In the genomic region with DNA sequence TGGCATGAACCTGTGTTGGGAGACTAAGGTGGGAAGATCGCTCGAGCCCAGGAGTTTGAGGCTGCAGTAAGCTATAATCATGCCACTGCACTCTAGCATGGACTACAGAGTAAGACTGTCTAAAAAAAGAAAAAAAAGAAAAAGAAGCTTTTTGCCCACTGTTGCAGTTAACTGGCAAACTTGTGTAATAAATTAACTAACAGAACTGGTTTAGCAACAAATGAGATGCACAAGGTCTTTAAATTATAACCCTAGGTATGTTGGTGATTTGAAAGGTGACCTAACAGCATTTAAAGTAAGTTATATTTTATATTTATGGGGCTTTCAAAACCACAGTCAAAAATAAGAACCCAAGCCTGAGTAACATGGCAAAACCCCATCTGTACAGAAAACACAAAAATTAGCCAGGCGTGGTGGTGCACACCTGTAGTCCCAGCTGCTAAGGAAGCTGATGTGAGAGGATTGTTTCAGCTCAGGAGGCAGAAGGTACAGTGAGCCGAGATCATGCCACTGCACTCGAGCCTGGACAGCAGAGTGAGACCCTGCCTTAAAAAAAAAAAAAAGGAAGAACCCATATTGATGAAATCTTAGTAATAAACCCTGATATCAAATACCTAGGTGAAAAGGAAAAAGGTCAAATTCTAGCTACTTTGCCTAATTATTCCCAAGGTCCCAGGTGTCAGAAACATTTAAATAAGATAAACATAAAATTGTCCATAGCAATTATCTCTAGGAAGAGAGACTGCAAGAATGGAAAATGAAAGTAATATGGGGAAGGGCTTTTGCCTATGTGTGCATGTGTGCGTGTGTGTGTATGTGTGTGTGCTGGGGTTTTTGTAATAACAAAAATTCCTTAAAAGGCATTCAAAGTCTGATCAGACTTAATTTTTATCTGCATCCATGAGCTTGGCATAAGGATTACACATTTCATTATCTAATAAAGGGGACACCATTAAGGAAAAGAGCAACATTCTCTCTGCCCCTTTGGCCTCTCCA, we compare ENCODE assay signal across 2 cellular contexts.
TF ChIP-seq lines count a peak whose summit lies in the region.

No MANE protein-coding gene starts in this region.

TF ChIP-seq in SK-N-SH, 30 proteins besides CTCF, POLR2A, EP300 and RAD21 (continued from another document):
- TF ChIP-seq, protein P1, sequence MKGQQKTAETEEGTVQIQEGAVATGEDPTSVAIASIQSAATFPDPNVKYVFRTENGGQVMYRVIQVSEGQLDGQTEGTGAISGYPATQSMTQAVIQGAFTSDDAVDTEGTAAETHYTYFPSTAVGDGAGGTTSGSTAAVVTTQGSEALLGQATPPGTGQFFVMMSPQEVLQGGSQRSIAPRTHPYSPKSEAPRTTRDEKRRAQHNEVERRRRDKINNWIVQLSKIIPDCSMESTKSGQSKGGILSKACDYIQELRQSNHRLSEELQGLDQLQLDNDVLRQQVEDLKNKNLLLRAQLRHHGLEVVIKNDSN (IDR thresholded peaks at IDR 0.05; ENCODE audit: borderline replicate concordance, low read depth), result no peak
- TF ChIP-seq MXI1 (IDR thresholded peaks at IDR 0.05; ENCODE audit: low read depth, low read length), result no peak
- TF ChIP-seq TAF1 (IDR thresholded peaks at IDR 0.05; ENCODE audit: borderline replicate concordance, low read depth, low read length), result no peak

TF ChIP-seq in SK-N-SH treated with all-trans-retinoic acid at 6 μM for 48 hours, 23 proteins besides CTCF, POLR2A, EP300 and RAD21 (continued from another document):
- TF ChIP-seq, protein P2, sequence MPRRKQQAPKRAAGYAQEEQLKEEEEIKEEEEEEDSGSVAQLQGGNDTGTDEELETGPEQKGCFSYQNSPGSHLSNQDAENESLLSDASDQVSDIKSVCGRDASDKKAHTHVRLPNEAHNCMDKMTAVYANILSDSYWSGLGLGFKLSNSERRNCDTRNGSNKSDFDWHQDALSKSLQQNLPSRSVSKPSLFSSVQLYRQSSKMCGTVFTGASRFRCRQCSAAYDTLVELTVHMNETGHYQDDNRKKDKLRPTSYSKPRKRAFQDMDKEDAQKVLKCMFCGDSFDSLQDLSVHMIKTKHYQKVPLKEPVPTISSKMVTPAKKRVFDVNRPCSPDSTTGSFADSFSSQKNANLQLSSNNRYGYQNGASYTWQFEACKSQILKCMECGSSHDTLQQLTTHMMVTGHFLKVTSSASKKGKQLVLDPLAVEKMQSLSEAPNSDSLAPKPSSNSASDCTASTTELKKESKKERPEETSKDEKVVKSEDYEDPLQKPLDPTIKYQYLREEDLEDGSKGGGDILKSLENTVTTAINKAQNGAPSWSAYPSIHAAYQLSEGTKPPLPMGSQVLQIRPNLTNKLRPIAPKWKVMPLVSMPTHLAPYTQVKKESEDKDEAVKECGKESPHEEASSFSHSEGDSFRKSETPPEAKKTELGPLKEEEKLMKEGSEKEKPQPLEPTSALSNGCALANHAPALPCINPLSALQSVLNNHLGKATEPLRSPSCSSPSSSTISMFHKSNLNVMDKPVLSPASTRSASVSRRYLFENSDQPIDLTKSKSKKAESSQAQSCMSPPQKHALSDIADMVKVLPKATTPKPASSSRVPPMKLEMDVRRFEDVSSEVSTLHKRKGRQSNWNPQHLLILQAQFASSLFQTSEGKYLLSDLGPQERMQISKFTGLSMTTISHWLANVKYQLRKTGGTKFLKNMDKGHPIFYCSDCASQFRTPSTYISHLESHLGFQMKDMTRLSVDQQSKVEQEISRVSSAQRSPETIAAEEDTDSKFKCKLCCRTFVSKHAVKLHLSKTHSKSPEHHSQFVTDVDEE (CRISPR knock-in tag; IDR thresholded peaks at IDR 0.05), result no peak
- TF ChIP-seq ISL1 (CRISPR knock-in tag; IDR thresholded peaks at IDR 0.05) (no peak), RARB (CRISPR knock-in tag; IDR thresholded peaks at IDR 0.05) (no peak), BACH2 (CRISPR knock-in tag; IDR thresholded peaks at IDR 0.05; ENCODE audit: borderline replicate concordance) (no peak), TOX (CRISPR knock-in tag; IDR thresholded peaks at IDR 0.05; ENCODE audit: borderline replicate concordance) (no peak), ZNF565 (CRISPR knock-in tag; conservative IDR thresholded peaks at IDR 0.05; ENCODE audit: low read depth) (no peak), ZNF8 (CRISPR knock-in tag; IDR thresholded peaks at IDR 0.05) (no peak), ARNTL (CRISPR knock-in tag; IDR thresholded peaks at IDR 0.05; ENCODE audit: borderline replicate concordance, low read depth) (no peak), ZFP30 (CRISPR knock-in tag; IDR thresholded peaks at IDR 0.05) (no peak)
- TF ChIP-seq, protein P3, sequence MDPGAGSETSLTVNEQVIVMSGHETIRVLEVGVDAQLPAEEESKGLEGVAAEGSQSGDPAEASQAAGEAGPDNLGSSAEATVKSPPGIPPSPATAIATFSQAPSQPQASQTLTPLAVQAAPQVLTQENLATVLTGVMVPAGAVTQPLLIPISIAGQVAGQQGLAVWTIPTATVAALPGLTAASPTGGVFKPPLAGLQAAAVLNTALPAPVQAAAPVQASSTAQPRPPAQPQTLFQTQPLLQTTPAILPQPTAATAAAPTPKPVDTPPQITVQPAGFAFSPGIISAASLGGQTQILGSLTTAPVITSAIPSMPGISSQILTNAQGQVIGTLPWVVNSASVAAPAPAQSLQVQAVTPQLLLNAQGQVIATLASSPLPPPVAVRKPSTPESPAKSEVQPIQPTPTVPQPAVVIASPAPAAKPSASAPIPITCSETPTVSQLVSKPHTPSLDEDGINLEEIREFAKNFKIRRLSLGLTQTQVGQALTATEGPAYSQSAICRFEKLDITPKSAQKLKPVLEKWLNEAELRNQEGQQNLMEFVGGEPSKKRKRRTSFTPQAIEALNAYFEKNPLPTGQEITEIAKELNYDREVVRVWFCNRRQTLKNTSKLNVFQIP (CRISPR knock-in tag; IDR thresholded peaks at IDR 0.05; ENCODE audit: borderline replicate concordance, low read depth), result no peak
